ENCODE assay signal across 10 cellular contexts in genomic region chr5:145697251-145698016, GRCh38.
DNase-seq lines count a peak whose midpoint lies in the region; ATAC-seq and TF ChIP-seq lines count a peak whose summit lies in the region.
"Had no signal": no experiment of that assay in that cellular context is flagged by ENCODE, and none has a peak within 500 bp of the region (broad histone marks: within the 10 kb centered on the region; RNA-seq: fewer than 3 reads in every experiment).

No MANE protein-coding gene starts in this region.

- H3K27ac ChIP-seq in left lung (no peak overlapping the region), thyroid gland (no peak overlapping the region)
- H3K27ac ChIP-seq: skin epidermis, VCaP had no signal

- H3K36me3 Mint-ChIP-seq in activated CD4-positive, alpha-beta memory T cell treated with anti-CD3 and anti-CD28 coated beads for 36 hours: no peaks in the 10 kb centered on the region

- no peak overlapping the region for H3K4me3 ChIP-seq in left lung
- H3K4me3 ChIP-seq in thyroid gland (replicated peaks in 1 of 3): no peak overlapping the region
- H3K4me3 ChIP-seq: skin epidermis had no signal

- intact Hi-C loops in activated CD4-positive, alpha-beta memory T cell treated with anti-CD3 and anti-CD28 coated beads for 36 hours (cut with micrococcal nuclease): loop anchor here (1.0 to 2.0 kb wide), 2 partner anchors 128 to 351 kb away; no protein-coding TSS in a partner anchor
- intact Hi-C loops in left lung (cut with DNase I) (loop anchor here in 1 of 2 donors (10.0 kb wide), 1 partner anchor 127 kb away; no protein-coding TSS in a partner anchor), thyroid gland (cut with DNase I) (no loop called here)

- peak; percentile 27 to 44 for TF ChIP-seq CTCF in left lung (IDR thresholded peaks at IDR 0.05)
- TF ChIP-seq CTCF in thyroid gland (IDR thresholded peaks at IDR 0.05): peak in 3 of 6 experiments; percentile 29 to 33 (median 32)

- no peak for TF ChIP-seq POLR2A in thyroid gland (IDR thresholded peaks at IDR 0.05)

- no peak overlapping the region for H3K27ac Mint-ChIP-seq in activated CD4-positive, alpha-beta memory T cell treated with anti-CD3 and anti-CD28 coated beads for 36 hours

- H3K27me3 ChIP-seq in left lung (no peaks in the 10 kb centered on the region), thyroid gland (no peaks in the 10 kb centered on the region)

- H3K4me3 Mint-ChIP-seq in activated CD4-positive, alpha-beta memory T cell treated with anti-CD3 and anti-CD28 coated beads for 36 hours: no peak overlapping the region

- POLR2A ChIA-PET in activated CD4-positive, alpha-beta memory T cell treated with anti-CD3 and anti-CD28 coated beads for 36 hours (lab: Charles Lee): no interaction called here

- WGBS in thyroid gland, 2 donors: 66 to 70% methylated on average over 4 of the region's 4 CpGs

- H3K4me1 ChIP-seq in left lung: peaks cover 0 to 4% of the 10 kb centered on the region in 2 donors
- H3K4me1 ChIP-seq in thyroid gland: no peaks in the 10 kb centered on the region

- H3K9me3 ChIP-seq in left lung (no peaks in the 10 kb centered on the region), thyroid gland (no peaks in the 10 kb centered on the region)

- no peaks in the 10 kb centered on the region for H3K9me3 Mint-ChIP-seq in activated CD4-positive, alpha-beta memory T cell treated with anti-CD3 and anti-CD28 coated beads for 36 hours

- CTCF ChIA-PET in activated CD4-positive, alpha-beta memory T cell treated with anti-CD3 and anti-CD28 coated beads for 36 hours (lab: Charles Lee): interaction anchor here (0.6 to 2.1 kb wide), 9 partner anchors 8 to 433 kb away, joined by 3 to 20 read pairs (median 3); no protein-coding TSS in a partner anchor

- ATAC-seq in GM19025 (IDR thresholded peaks at IDR 0.05; ENCODE audit: low read depth, unreplicated experiment) (peak; percentile 68), HG03521 (IDR thresholded peaks at IDR 0.05; ENCODE audit: unreplicated experiment) (peak; percentile 82), left lung (peak; percentile 72), GM18873 (IDR thresholded peaks at IDR 0.05; ENCODE audit: low FRiP score, unreplicated experiment) (no peak)

- no peaks in the 10 kb centered on the region for H3K27me3 Mint-ChIP-seq in activated CD4-positive, alpha-beta memory T cell treated with anti-CD3 and anti-CD28 coated beads for 36 hours

- DNase-seq in D341Med (ENCODE audit: low spot score) (peak; percentile 40), left lung (no peak), NCI-H2029 treated with DMSO at 0.1 percent for 48 hours (lab: John Stamatoyannopoulos, UW) (no peak), thyroid gland (no peak)
- peak; percentile 35 for DNase-seq in activated CD4-positive, alpha-beta memory T cell treated with anti-CD3 and anti-CD28 coated beads for 36 hours

- H3K36me3 ChIP-seq in left lung (no peaks in the 10 kb centered on the region), thyroid gland (no peaks in the 10 kb centered on the region)

- H3K4me1 Mint-ChIP-seq in activated CD4-positive, alpha-beta memory T cell treated with anti-CD3 and anti-CD28 coated beads for 36 hours (ENCODE audit: low read depth): no peaks in the 10 kb centered on the region

Comparison
In these comparisons a context has a peak if more than half of its experiments do, and no peak if none do; other contexts are left out.
1. DNase-seq: peak in D341Med (single experiment) and activated CD4-positive, alpha-beta memory T cell treated with anti-CD3 and anti-CD28 coated beads for 36 hours (single experiment); none in left lung (0 of 2), NCI-H2029 treated with DMSO at 0.1 percent for 48 hours (single experiment) and thyroid gland (0 of 2).